Comparison of ENCODE assay signal across 10 cellular contexts in genomic region chr16:30379165-30379783, GRCh38. TPM values are rescaled to one million over a fixed set of nuclear protein-coding genes. Genes with fewer than 3 reads are reported as not detected.
DNase-seq lines count a peak whose midpoint lies in the region; ATAC-seq and TF ChIP-seq lines count a peak whose summit lies in the region.
"Had no signal": no experiment of that assay in that cellular context is flagged by ENCODE, and none has a peak within 500 bp of the region (broad histone marks: within the 10 kb centered on the region; RNA-seq: fewer than 3 reads in every experiment).

No MANE protein-coding gene starts in this region.

- peaks cover 9% of the 10 kb centered on the region for H3K4me1 ChIP-seq in cardiac muscle cell (ENCODE audit: low read depth)
- H3K4me1 ChIP-seq in mesendoderm (ENCODE audit: control insufficient read depth, low read depth, low read length): peaks cover 3% of the 10 kb centered on the region
- peaks cover 32% of the 10 kb centered on the region for H3K4me1 ChIP-seq in vagina

- H3K27ac ChIP-seq in cardiac muscle cell (peak overlapping the region; percentile 98), brain microvascular endothelial cell (no peak overlapping the region), mesendoderm (ENCODE audit: low read depth, low read length) (peak overlapping the region; percentile 60), vagina (peak overlapping the region; percentile 99)

- H2BK120ac ChIP-seq in mesendoderm (ENCODE audit: low read depth, low read length): no peak overlapping the region

- no peaks in the 10 kb centered on the region for H3K79me1 ChIP-seq in mesendoderm (ENCODE audit: low read length)

- no peaks in the 10 kb centered on the region for H3K36me3 ChIP-seq in cardiac muscle cell
- no peaks in the 10 kb centered on the region for H3K36me3 ChIP-seq in brain microvascular endothelial cell (replicated peaks)
- no peaks in the 10 kb centered on the region for H3K36me3 ChIP-seq in mesendoderm (ENCODE audit: control insufficient read depth, insufficient read depth, low read length)
- H3K36me3 ChIP-seq in vagina: no peaks in the 10 kb centered on the region

- DNase-seq in cardiac muscle cell (ENCODE audit: low read depth in 1 of 2, low spot score in 1 of 2) (no peak), cardiac septum (ENCODE audit: low spot score) (no peak), brain microvascular endothelial cell (no peak), mesendoderm (no peak), vagina (ENCODE audit: extremely low spot score in 2 of 2) (no peak), iPS-NIHi11 (ENCODE audit: low spot score) (no peak), MV-4-11 (lab: John Stamatoyannopoulos, UW) (no peak)

- H4K5ac ChIP-seq in mesendoderm (ENCODE audit: low read length): no peak overlapping the region

- H3K56ac ChIP-seq in mesendoderm (ENCODE audit: low read length): peak overlapping the region; percentile 94

- no peak for ATAC-seq in GM21786 (IDR thresholded peaks at IDR 0.05; ENCODE audit: unreplicated experiment)

- H3K4me2 ChIP-seq in mesendoderm (ENCODE audit: low read length): peak overlapping the region; percentile 91

- H3K9me3 ChIP-seq in cardiac muscle cell (ENCODE audit: low read depth) (no peaks in the 10 kb centered on the region), vagina (no peaks in the 10 kb centered on the region)

- in situ Hi-C loops in brain microvascular endothelial cell (cut with HindIII; ENCODE audit: low pct_ligation_motif_present, low sequenced_read_pairs): no loop called here

- H3K4ac ChIP-seq in mesendoderm (ENCODE audit: low read depth, low read length): peak overlapping the region; percentile 40

- H3K27me3 ChIP-seq in cardiac muscle cell: no peaks in the 10 kb centered on the region
- H3K27me3 ChIP-seq in brain microvascular endothelial cell (replicated peaks): no peaks in the 10 kb centered on the region
- no peaks in the 10 kb centered on the region for H3K27me3 ChIP-seq in mesendoderm (ENCODE audit: insufficient read depth, low read length, poor library complexity)
- no peaks in the 10 kb centered on the region for H3K27me3 ChIP-seq in vagina

- H3K9ac ChIP-seq in mesendoderm (ENCODE audit: low read length): peak overlapping the region; percentile 89

- H2BK5ac ChIP-seq in mesendoderm (ENCODE audit: low read length): no peak overlapping the region

- H2AK5ac ChIP-seq in mesendoderm (ENCODE audit: low read length): no peak overlapping the region

- intact Hi-C loops in cardiac septum (cut with DNase I) (loop anchor here (2.0 kb wide), 2 partner anchors 16 to 28 kb away; partner anchors contain the start of genes ZNF48 and ZNF771), vagina (cut with DNase I) (loop anchor here (5.0 to 10.0 kb wide), 2 partner anchors 572 to 1496 kb away; partner anchors contain the start of genes MAZ and ZNF267)

- no CpG with 5 or more reads among the region's 26 CpGs for WGBS in mesendoderm (ENCODE audit: extremely low coverage, insufficient coverage, low lambda C conversion rate)

- no peak overlapping the region for H4K8ac ChIP-seq in mesendoderm (ENCODE audit: low read depth, low read length)

- TF ChIP-seq CTCF in cardiac muscle cell (IDR thresholded peaks at IDR 0.05; ENCODE audit: low read depth, low read length): no peak
- TF ChIP-seq CTCF in brain microvascular endothelial cell (IDR thresholded peaks at IDR 0.05; ENCODE audit: low read depth, low read length, missing control alignments): no peak
- TF ChIP-seq CTCF in vagina (IDR thresholded peaks at IDR 0.05): no peak

- H3K4me3 ChIP-seq in cardiac muscle cell: peak overlapping the region; percentile 60
- H3K4me3 ChIP-seq in brain microvascular endothelial cell (ENCODE audit: low read depth, low read length): peak overlapping the region; percentile 79
- peak overlapping the region; percentile 65 for H3K4me3 ChIP-seq in mesendoderm (ENCODE audit: low read length)
- H3K4me3 ChIP-seq in vagina: peak overlapping the region; percentile 75 to 81

- H3K23ac ChIP-seq in mesendoderm (ENCODE audit: low read length): peak overlapping the region; percentile 94

- no peak overlapping the region for H3K18ac ChIP-seq in mesendoderm (ENCODE audit: low read length)

- H3K79me2 ChIP-seq in mesendoderm (ENCODE audit: control insufficient read depth, insufficient read depth, low read length): no peaks in the 10 kb centered on the region

- no peak for TF ChIP-seq POLR2A in vagina (IDR thresholded peaks at IDR 0.05)

- no peak overlapping the region for H2BK15ac ChIP-seq in mesendoderm (replicated peaks; ENCODE audit: low read depth)

RNA-seq across cellular contexts. Expression of gene SEPTIN1, which starts 3.1 kb away (rescaled TPM):
- 0.92 and 0.95 TPM in 2 replicates for total RNA-seq in cardiac muscle cell
- polyA plus RNA-seq in cardiac muscle cell: 8.7 and 11.9 TPM in 2 replicates
- total RNA-seq in cardiac septum: 2.2 TPM
- polyA plus RNA-seq in mesendoderm (2013, experiment 1 of 2): 0.69 TPM
- 0.57 TPM for polyA plus RNA-seq in mesendoderm (2013, experiment 2 of 2)
- total RNA-seq in vagina: 3.7 TPM
- total RNA-seq: NCI-H460 had no signal

RNA-seq across cellular contexts. Expression of gene MYL11, which starts 4.7 kb away (rescaled TPM):
- total RNA-seq in cardiac muscle cell: 1.5 TPM in 1 of 2 replicates, not detected in the other
- 0.69 and 5.5 TPM in 2 replicates for polyA plus RNA-seq in cardiac muscle cell
- total RNA-seq in cardiac septum: 0.59 TPM
- 3.7 TPM for polyA plus RNA-seq in mesendoderm (2013, experiment 1 of 2)
- 5.2 TPM for polyA plus RNA-seq in mesendoderm (2013, experiment 2 of 2)
- not detected for total RNA-seq in vagina
- total RNA-seq: NCI-H460, posterior vena cava had no signal

RNA-seq across cellular contexts. Expression of gene TBC1D10B, which starts 9.0 kb away (rescaled TPM):
- total RNA-seq in cardiac muscle cell: 50.7 and 58.4 TPM in 2 replicates
- polyA plus RNA-seq in cardiac muscle cell: 39.9 and 51.3 TPM in 2 replicates
- total RNA-seq in cardiac septum: 23.7 TPM
- polyA plus RNA-seq in mesendoderm (2013, experiment 1 of 2): 16.1 TPM
- polyA plus RNA-seq in mesendoderm (2013, experiment 2 of 2): 16.6 TPM
- total RNA-seq in vagina: 42.2 TPM

RNA-seq across cellular contexts. Expression of gene ZNF48, which starts 15.9 kb away (rescaled TPM):
- 29.5 and 32.3 TPM in 2 replicates for total RNA-seq in cardiac muscle cell
- 12.5 and 20.8 TPM in 2 replicates for polyA plus RNA-seq in cardiac muscle cell
- 6.1 TPM for total RNA-seq in cardiac septum
- 21.1 TPM for polyA plus RNA-seq in mesendoderm (2013, experiment 1 of 2)
- 22.0 TPM for polyA plus RNA-seq in mesendoderm (2013, experiment 2 of 2)
- 3.4 TPM for total RNA-seq in vagina

RNA-seq across cellular contexts. Expression of gene CD2BP2, which starts 24.2 kb away (rescaled TPM):
- total RNA-seq in cardiac muscle cell (56.7 and 63.1 TPM in 2 replicates), cardiac septum (41.7 TPM), vagina (29.2 TPM)
- 47.2 TPM in 2 replicates for polyA plus RNA-seq in cardiac muscle cell
- polyA plus RNA-seq in mesendoderm (2013, experiment 1 of 2): 34.8 TPM
- polyA plus RNA-seq in mesendoderm (2013, experiment 2 of 2): 33.7 TPM
